Comparison of ENCODE assay signal across 9 cellular contexts in the genomic region with DNA sequence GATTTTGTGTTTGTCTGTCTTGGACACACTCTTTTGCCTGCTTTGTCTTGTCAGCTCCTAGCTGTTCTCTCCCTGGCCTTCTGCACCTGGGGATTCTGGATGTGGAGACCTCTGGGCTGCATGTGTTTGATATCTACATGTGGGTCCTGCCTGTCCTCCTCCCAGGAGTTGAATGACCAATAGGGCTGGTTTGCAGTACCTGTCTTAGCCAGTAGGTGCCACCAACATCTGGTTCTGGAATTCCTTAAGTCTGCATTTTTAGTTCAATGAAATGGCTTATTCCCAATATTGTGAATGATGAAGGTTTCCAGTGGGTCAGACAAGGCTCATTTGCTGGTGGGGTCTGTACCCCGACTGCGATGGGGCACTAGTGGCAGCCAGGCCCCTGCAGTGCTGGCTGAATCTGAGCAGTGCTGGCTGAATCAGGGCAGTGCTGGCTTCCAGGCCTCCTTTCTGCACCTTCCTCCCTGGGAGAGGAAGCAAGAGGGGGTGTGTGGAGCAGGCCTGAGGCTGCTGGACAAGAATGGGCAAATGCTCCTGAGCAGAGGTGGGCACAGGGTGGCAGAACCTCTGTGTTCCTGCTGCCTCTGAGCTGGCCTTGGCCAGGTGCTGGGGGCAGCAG.
DNase-seq lines count a peak whose midpoint lies in the region; ATAC-seq, FAIRE-seq and TF ChIP-seq lines count a peak whose summit lies in the region.
"Had no signal": no experiment of that assay in that cellular context is flagged by ENCODE, and none has a peak within 500 bp of the region (broad histone marks: within the 10 kb centered on the region; RNA-seq: fewer than 3 reads in every experiment).

No MANE protein-coding gene starts in this region.

- H3K36me3 ChIP-seq in kidney (ENCODE audit: control insufficient read depth in 1 of 2, insufficient read depth in 2 of 2, low read length in 2 of 2), result peaks cover 0 to 6% of the 10 kb centered on the region in 2 donors

- H3K9me3 ChIP-seq in kidney (ENCODE audit: control insufficient read depth in 1 of 2, low read length in 2 of 2), result peaks cover 0 to 8% of the 10 kb centered on the region in 2 donors

- no peak overlapping the region for H3K27ac ChIP-seq in VCaP
- H3K27ac ChIP-seq in kidney (ENCODE audit: low read depth in 2 of 2, low read length in 2 of 2), result no peak overlapping the region

- ATAC-seq in HG03159 (IDR thresholded peaks at IDR 0.05; ENCODE audit: unreplicated experiment) (no peak), esophagus mucosa (no peak), HG03460 (IDR thresholded peaks at IDR 0.05; ENCODE audit: unreplicated experiment) (no peak)

- intact Hi-C loops in kidney (cut with DNase I), result no loop called here

- no peak overlapping the region for H3K4me3 ChIP-seq in AG09309 (ENCODE audit: control insufficient read depth, low read depth, low read length)
- no peak overlapping the region for H3K4me3 ChIP-seq in GM12875 (ENCODE audit: low read depth, low read length)
- no peak overlapping the region for H3K4me3 ChIP-seq in kidney (ENCODE audit: low read length in 2 of 2)
- H3K4me3 ChIP-seq: skin epidermis had no signal

- H3K9ac ChIP-seq in kidney (ENCODE audit: low read length in 2 of 2), result no peak overlapping the region

- TF ChIP-seq CTCF in AG09309 (IDR thresholded peaks at IDR 0.05; ENCODE audit: control insufficient read depth, insufficient read depth, low read depth, low read length, missing control alignments) (peak; percentile 56), GM12875 (IDR thresholded peaks at IDR 0.05; ENCODE audit: borderline replicate concordance, insufficient read depth, low read depth, low read length) (peak; percentile 75), VCaP (conservative IDR thresholded peaks at IDR 0.05) (peak; percentile 68), kidney (IDR thresholded peaks at IDR 0.05; ENCODE audit: borderline replicate concordance, extremely low read depth, insufficient read depth) (peak; percentile 39)

- DNase-seq in AG09309 (ENCODE audit: low read depth), result no peak
- no peak for DNase-seq in kidney
- no peak for DNase-seq in putamen (ENCODE audit: low spot score)

- H3K4me1 ChIP-seq in kidney (ENCODE audit: control insufficient read depth in 1 of 2, insufficient read depth in 1 of 2, low read depth in 1 of 2, low read length in 2 of 2), result peaks cover 28 to 47% of the 10 kb centered on the region in 2 donors

- FAIRE-seq in kidney (lab: Jason Lieb, UNC), result no peak
